ENCODE assay signal across 18 cellular contexts in the genomic region with DNA sequence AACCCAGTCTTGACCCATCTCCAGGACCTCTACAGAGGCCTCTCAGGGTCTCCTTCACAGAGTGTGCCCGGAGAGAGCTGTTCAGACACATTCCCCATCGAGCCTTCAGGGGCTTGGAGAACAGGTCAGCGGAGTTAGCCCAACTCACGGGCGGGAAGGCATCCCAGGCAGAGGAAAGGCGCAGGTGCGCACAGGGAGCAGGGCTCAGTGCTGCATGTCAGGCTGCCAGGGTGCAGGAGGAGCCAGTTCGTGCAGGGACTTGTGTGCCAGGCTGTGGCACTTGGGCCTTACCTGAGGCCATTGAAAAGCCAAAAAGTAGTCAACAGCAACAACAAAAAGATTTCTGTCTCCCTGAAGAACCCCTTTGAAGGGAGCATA.
DNase-seq lines count a peak whose midpoint lies in the region; ATAC-seq and TF ChIP-seq lines count a peak whose summit lies in the region.
"Had no signal": no experiment of that assay in that cellular context is flagged by ENCODE, and none has a peak within 500 bp of the region (broad histone marks: within the 10 kb centered on the region; RNA-seq: fewer than 3 reads in every experiment).

No MANE protein-coding gene starts in this region.

- H3K9me3 Mint-ChIP-seq in activated CD4-positive, alpha-beta T cell treated with anti-CD3 and anti-CD28 coated beads for 36 hours (ENCODE audit: low read depth): no peaks in the 10 kb centered on the region
- H3K9me3 Mint-ChIP-seq in CD8-positive, alpha-beta T cell: no peaks in the 10 kb centered on the region
- H3K9me3 Mint-ChIP-seq: activated CD8-positive, alpha-beta T cell treated with anti-CD3 and anti-CD28 coated beads for 36 hours had no signal

- no peaks in the 10 kb centered on the region for H3K9me3 ChIP-seq in right atrium auricular region
- H3K9me3 ChIP-seq in sigmoid colon: no peaks in the 10 kb centered on the region
- no peaks in the 10 kb centered on the region for H3K9me3 ChIP-seq in vagina
- no peaks in the 10 kb centered on the region for H3K9me3 ChIP-seq in CD8-positive, alpha-beta T cell (ENCODE audit: low read length)

- H3K27ac ChIP-seq in right atrium auricular region (peak overlapping the region; percentile 54 to 62), sigmoid colon (peak overlapping the region; percentile 35 to 67 (median 62)), vagina (peak overlapping the region; percentile 47)
- no peak overlapping the region for H3K27ac ChIP-seq in CD8-positive, alpha-beta T cell (ENCODE audit: low read depth, low read length)
- H3K27ac ChIP-seq: cardiac muscle cell, hepatocyte had no signal

- H3K36me3 ChIP-seq in right atrium auricular region (peaks cover 15% of the 10 kb centered on the region), sigmoid colon (peaks cover 0 to 16% (median 0%) of the 10 kb centered on the region in 4 donors), vagina (peaks cover 0 to 3% of the 10 kb centered on the region in 2 donors)
- no peaks in the 10 kb centered on the region for H3K36me3 ChIP-seq in CD8-positive, alpha-beta T cell (ENCODE audit: insufficient read depth, low read length)

- TF ChIP-seq CTCF in right atrium auricular region (IDR thresholded peaks at IDR 0.05): no peak
- no peak for TF ChIP-seq CTCF in sigmoid colon (IDR thresholded peaks at IDR 0.05)
- TF ChIP-seq CTCF in vagina (IDR thresholded peaks at IDR 0.05): no peak
- TF ChIP-seq CTCF in CD8-positive, alpha-beta T cell (IDR thresholded peaks at IDR 0.05): no peak

- TF ChIP-seq POLR2A in sigmoid colon (IDR thresholded peaks at IDR 0.05) (no peak), vagina (IDR thresholded peaks at IDR 0.05) (no peak)

- POLR2A ChIA-PET in activated CD4-positive, alpha-beta T cell treated with anti-CD3 and anti-CD28 coated beads for 36 hours (lab: Charles Lee): no interaction called here
- POLR2A ChIA-PET in CD8-positive, alpha-beta T cell (lab: Charles Lee): no interaction called here

- intact Hi-C loops in Right ventricle myocardium superior (cut with DNase I): no loop called here
- intact Hi-C loops in left ventricle myocardium superior (cut with micrococcal nuclease): no loop called here
- intact Hi-C loops in sigmoid colon (cut with DNase I): no loop called here
- intact Hi-C loops in vagina (cut with DNase I): loop anchor here (10.0 kb wide), 2 partner anchors 55 to 115 kb away; partner anchors contain the start of gene ASAP2
- intact Hi-C loops in activated CD4-positive, alpha-beta T cell treated with anti-CD3 and anti-CD28 coated beads for 36 hours (cut with DNase I, micrococcal nuclease): no loop called here
- intact Hi-C loops in CD8-positive, alpha-beta T cell (cut with DNase I, micrococcal nuclease): no loop called here

- no peak overlapping the region for H3K4me3 Mint-ChIP-seq in activated CD4-positive, alpha-beta T cell treated with anti-CD3 and anti-CD28 coated beads for 36 hours
- H3K4me3 Mint-ChIP-seq in CD8-positive, alpha-beta T cell: no peak overlapping the region
- H3K4me3 Mint-ChIP-seq: activated CD8-positive, alpha-beta T cell treated with anti-CD3 and anti-CD28 coated beads for 36 hours had no signal

- H3K4me1 ChIP-seq in right atrium auricular region: peaks cover 0 to 20% of the 10 kb centered on the region in 2 donors
- peaks cover 0 to 27% (median 17%) of the 10 kb centered on the region in 4 donors for H3K4me1 ChIP-seq in sigmoid colon
- peaks cover 21% of the 10 kb centered on the region for H3K4me1 ChIP-seq in vagina
- H3K4me1 ChIP-seq in CD8-positive, alpha-beta T cell (ENCODE audit: insufficient read depth, low read length): no peaks in the 10 kb centered on the region

- no peak for TF ChIP-seq EP300 in sigmoid colon (IDR thresholded peaks at IDR 0.05)

- ATAC-seq in Right ventricle myocardium superior (ENCODE audit: poor library complexity): peak; percentile 10
- ATAC-seq in left ventricle myocardium superior: no peak
- ATAC-seq in activated CD4-positive, alpha-beta T cell treated with anti-CD3 and anti-CD28 coated beads for 36 hours: no peak
- ATAC-seq in CD8-positive, alpha-beta T cell: no peak
- ATAC-seq: activated CD8-positive, alpha-beta T cell treated with anti-CD3 and anti-CD28 coated beads for 36 hours had no signal

- CTCF ChIA-PET in activated CD4-positive, alpha-beta T cell treated with anti-CD3 and anti-CD28 coated beads for 36 hours (lab: Charles Lee): no interaction called here
- CTCF ChIA-PET in CD8-positive, alpha-beta T cell (lab: Charles Lee): no interaction called here

- peaks cover 2% of the 10 kb centered on the region for H3K27me3 Mint-ChIP-seq in activated CD4-positive, alpha-beta T cell treated with anti-CD3 and anti-CD28 coated beads for 36 hours
- peaks cover 9% of the 10 kb centered on the region for H3K27me3 Mint-ChIP-seq in CD8-positive, alpha-beta T cell (ENCODE audit: low read depth)

- no peaks in the 10 kb centered on the region for H3K36me3 Mint-ChIP-seq in activated CD4-positive, alpha-beta T cell treated with anti-CD3 and anti-CD28 coated beads for 36 hours (ENCODE audit: low read depth)
- H3K36me3 Mint-ChIP-seq in CD8-positive, alpha-beta T cell: no peaks in the 10 kb centered on the region

- no peak overlapping the region for H3K27ac Mint-ChIP-seq in activated CD4-positive, alpha-beta T cell treated with anti-CD3 and anti-CD28 coated beads for 36 hours
- no peak overlapping the region for H3K27ac Mint-ChIP-seq in CD8-positive, alpha-beta T cell
- H3K27ac Mint-ChIP-seq: activated CD8-positive, alpha-beta T cell treated with anti-CD3 and anti-CD28 coated beads for 36 hours had no signal

- DNase-seq in Right ventricle myocardium superior: no peak
- no peak for DNase-seq in left ventricle myocardium superior
- DNase-seq in right atrium auricular region (ENCODE audit: low spot score): no peak
- no peak for DNase-seq in sigmoid colon
- no peak for DNase-seq in vagina (ENCODE audit: extremely low spot score in 2 of 2)
- DNase-seq in activated CD4-positive, alpha-beta T cell treated with anti-CD3 and anti-CD28 coated beads for 36 hours: no peak
- no peak for DNase-seq in NCI-H1694 treated with DMSO at 0.1 percent for 48 hours (lab: John Stamatoyannopoulos, UW)
- DNase-seq in CD8-positive, alpha-beta T cell: no peak
- DNase-seq: 8988T; activated CD8-positive, alpha-beta T cell treated with anti-CD3 and anti-CD28 coated beads for 36 hours; activated gamma-delta T cell; DND-41; KBM-7; NCI-H526 treated with DMSO at 0.1 percent for 48 hours; T1000 had no signal

- H3K4me3 ChIP-seq in right atrium auricular region: no peak overlapping the region
- H3K4me3 ChIP-seq in sigmoid colon: no peak overlapping the region
- H3K4me3 ChIP-seq in vagina: no peak overlapping the region
- H3K4me3 ChIP-seq in CD8-positive, alpha-beta T cell (ENCODE audit: low read depth, low read length): no peak overlapping the region
- H3K4me3 ChIP-seq: cardiac muscle cell, hepatocyte, lung had no signal

- H3K4me1 Mint-ChIP-seq in activated CD4-positive, alpha-beta T cell treated with anti-CD3 and anti-CD28 coated beads for 36 hours: no peaks in the 10 kb centered on the region
- H3K4me1 Mint-ChIP-seq in CD8-positive, alpha-beta T cell (ENCODE audit: low read depth): no peaks in the 10 kb centered on the region

- 95% methylated on average over 8 of the region's 8 CpGs for WGBS in sigmoid colon, 2 donors

- H3K27me3 ChIP-seq in right atrium auricular region (no peaks in the 10 kb centered on the region), sigmoid colon (no peaks in the 10 kb centered on the region), vagina (no peaks in the 10 kb centered on the region)
- H3K27me3 ChIP-seq in CD8-positive, alpha-beta T cell (ENCODE audit: insufficient read depth, low read length): no peaks in the 10 kb centered on the region
- H3K27me3 ChIP-seq: cardiac muscle cell, hepatocyte had no signal
